Comparison of ENCODE assay signal across 43 cellular contexts in the genomic region with DNA sequence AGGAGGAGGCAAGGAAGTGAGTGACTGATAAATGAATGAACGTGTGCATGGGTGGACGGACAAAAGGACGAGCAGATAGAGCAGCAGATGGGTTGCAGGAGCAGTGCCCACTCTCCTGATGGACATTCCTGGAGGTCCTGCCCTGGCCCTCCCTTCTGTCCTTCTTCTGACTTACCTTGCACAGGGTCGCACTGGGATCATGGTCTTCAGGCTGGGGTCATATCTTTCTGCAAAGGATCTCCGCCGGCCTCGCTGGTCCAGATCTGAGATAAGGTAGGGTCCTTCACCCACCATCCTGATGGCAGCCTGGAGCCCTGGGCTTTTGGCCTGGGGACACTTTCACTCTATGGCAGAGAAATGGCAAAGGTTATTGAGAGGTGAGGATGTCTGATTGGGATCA. TPM values are rescaled to one million over a fixed set of nuclear protein-coding genes. Genes with fewer than 3 reads are reported as not detected.
"Had no signal": no experiment of that assay in that cellular context is flagged by ENCODE, and none has a peak within 500 bp of the region (broad histone marks: within the 10 kb centered on the region; RNA-seq: fewer than 3 reads in every experiment).

No MANE protein-coding gene starts in this region.

- FAIRE-seq: astrocyte, bronchial epithelial cell had no signal

- ATAC-seq: activated naive CD4-positive, alpha-beta T cell treated with anti-CD3 and anti-CD28 coated beads, Interleukin-2, amount 50 U/mL, for 72 hours; activated naive CD8-positive, alpha-beta T cell treated with anti-CD3 and anti-CD28 coated beads, Interleukin-2, amount 50 U/mL, for 24 hours; activated T-cell treated with anti-CD3 and anti-CD28 coated beads, Interleukin-2, amount 50 U/mL, for 4 hours; activated T-cell treated with anti-CD3 and anti-CD28 coated beads, Interleukin-2, amount 50 U/mL, for 72 hours; activated T-helper 17 cell treated with anti-CD3 and anti-CD28 coated beads, Interleukin-2, amount 50 U/mL, for 72 hours; body of pancreas had no signal

- DNase-seq: activated effector memory CD4-positive, alpha-beta T cell treated with anti-CD3 and anti-CD28 coated beads, Interleukin-2, amount 50 U/mL, for 16 hours; activated effector memory CD4-positive, alpha-beta T cell treated with Interleukin-2 at 50 U/mL for 16 hours; activated gamma-delta T cell; activated gamma-delta T cell treated with Interleukin-2 at 50 U/mL for 16 hours; activated naive CD4-positive, alpha-beta T cell; activated naive CD4-positive, alpha-beta T cell treated with anti-CD3 and anti-CD28 coated beads for 36 hours; activated naive CD4-positive, alpha-beta T cell treated with anti-CD3 and anti-CD28 coated beads, Interleukin-2, amount 10 ng/mL, durations not matched to agents 7 days and 5 days; activated naive CD4-positive, alpha-beta T cell treated with anti-CD3 and anti-CD28 coated beads, Interleukin-2, amount 50 U/mL, for 16 hours; activated naive CD4-positive, alpha-beta T cell treated with Interleukin-2 at 50 U/mL for 16 hours; activated naive CD8-positive, alpha-beta T cell treated with anti-CD3 and anti-CD28 coated beads for 36 hours; activated naive CD8-positive, alpha-beta T cell treated with anti-CD3 and anti-CD28 coated beads, Interleukin-2, amount 10 ng/mL, durations not matched to agents 7 days and 5 days; activated naive CD8-positive, alpha-beta T cell treated with anti-CD3 and anti-CD28 coated beads, Interleukin-2, amount 50 U/mL, for 24 hours; activated T-cell treated with anti-CD3 and anti-CD28 coated beads for 4 hours; activated T-cell treated with anti-CD3 and anti-CD28 coated beads, Interleukin-2, amount 50 U/mL, for 1 hour; activated T-cell treated with anti-CD3 and anti-CD28 coated beads, Interleukin-2, amount 50 U/mL, for 24 hours; activated T-cell treated with anti-CD3 and anti-CD28 coated beads, Interleukin-2, amount 50 U/mL, for 4 hours; activated T-cell treated with anti-CD3 and anti-CD28 coated beads, Interleukin-2, amount 50 U/mL, for 48 hours; activated T-cell treated with anti-CD3 and anti-CD28 coated beads, Interleukin-2, amount 50 U/mL, for 72 hours; adrenal gland; amniotic stem cell; amygdala; anterior cingulate cortex; aorta; body of pancreas; brain microvascular endothelial cell; caudate nucleus; central memory CD4-positive, alpha-beta T cell; cerebellar nuclear complex had no signal

- H3K9me3 ChIP-seq: ascending aorta, body of pancreas had no signal

- H3K9me3 Mint-ChIP-seq: activated naive CD4-positive, alpha-beta T cell treated with anti-CD3 and anti-CD28 coated beads, Interleukin-2, amount 10 ng/mL, durations not matched to agents 7 days and 5 days; activated naive CD8-positive, alpha-beta T cell treated with anti-CD3 and anti-CD28 coated beads, Interleukin-2, amount 50 U/mL, for 24 hours; activated T-helper 1 cell treated with anti-CD3 and anti-CD28 coated beads, Interleukin-12 subunit alpha, Interleukin-12 subunit beta, Interleukin-2, Interleukin-4 antibody, amounts not matched to agents 30 ng/mL and 10 ng/mL and 1 ng/mL, durations not matched to agents 14 hours and 24 hours and 36 hours; activated T-helper 17 cell treated with anti-CD3 and anti-CD28 coated beads, Interleukin-2, amount 50 U/mL, for 72 hours; central memory CD8-positive, alpha-beta T cell had no signal

- H3K27me3 ChIP-seq: adrenal gland, ascending aorta, body of pancreas, brain microvascular endothelial cell, breast epithelium, cardiac muscle cell had no signal

- H3K27ac ChIP-seq: adrenal gland, ascending aorta, body of pancreas, brain microvascular endothelial cell, breast epithelium, cardiac muscle cell had no signal

- H3K36me3 Mint-ChIP-seq: activated naive CD4-positive, alpha-beta T cell treated with anti-CD3 and anti-CD28 coated beads, Interleukin-2, amount 10 ng/mL, durations not matched to agents 7 days and 5 days; activated naive CD4-positive, alpha-beta T cell treated with anti-CD3 and anti-CD28 coated beads, Interleukin-2, amount 50 U/mL, for 72 hours; activated naive CD8-positive, alpha-beta T cell; activated naive CD8-positive, alpha-beta T cell treated with anti-CD3 and anti-CD28 coated beads, Interleukin-2, amount 10 ng/mL, durations not matched to agents 7 days and 5 days; brain had no signal

- H3K27ac Mint-ChIP-seq: activated naive CD4-positive, alpha-beta T cell treated with anti-CD3 and anti-CD28 coated beads for 36 hours; activated naive CD4-positive, alpha-beta T cell treated with anti-CD3 and anti-CD28 coated beads, Interleukin-2, amount 10 ng/mL, durations not matched to agents 7 days and 5 days; activated naive CD4-positive, alpha-beta T cell treated with anti-CD3 and anti-CD28 coated beads, Interleukin-2, amount 50 U/mL, for 24 hours; activated naive CD4-positive, alpha-beta T cell treated with anti-CD3 and anti-CD28 coated beads, Interleukin-2, amount 50 U/mL, for 72 hours; activated naive CD8-positive, alpha-beta T cell; activated naive CD8-positive, alpha-beta T cell treated with anti-CD3 and anti-CD28 coated beads for 36 hours; activated naive CD8-positive, alpha-beta T cell treated with anti-CD3 and anti-CD28 coated beads, Interleukin-2, amount 10 ng/mL, durations not matched to agents 7 days and 5 days; activated naive CD8-positive, alpha-beta T cell treated with anti-CD3 and anti-CD28 coated beads, Interleukin-2, amount 50 U/mL, for 24 hours; activated T-cell treated with anti-CD3 and anti-CD28 coated beads, Interleukin-2, amount 50 U/mL, for 24 hours; activated T-cell treated with anti-CD3 and anti-CD28 coated beads, Interleukin-2, amount 50 U/mL, for 72 hours; activated T-helper 1 cell treated with anti-CD3 and anti-CD28 coated beads, Interleukin-12 subunit alpha, Interleukin-12 subunit beta, Interleukin-2, Interleukin-4 antibody, amounts not matched to agents 30 ng/mL and 10 ng/mL and 1 ng/mL, durations not matched to agents 14 hours and 24 hours and 36 hours; activated T-helper 17 cell treated with anti-CD3 and anti-CD28 coated beads, Interleukin-2, amount 50 U/mL, for 72 hours; activated T-helper 2 cell treated with anti-CD3 and anti-CD28 coated beads, Interferon-gamma antibody, Interleukin-2, Interleukin-4, amounts not matched to agents 10 μg/mL and 5 μg/mL and 100 μg/mL, durations not matched to agents 14 hours and 24 hours and 36 hours; brain had no signal

- H3K4me1 ChIP-seq: adrenal gland, ascending aorta, body of pancreas, breast epithelium had no signal

- H3K36me3 ChIP-seq: adrenal gland, ascending aorta, brain microvascular endothelial cell, breast epithelium, cardiac muscle cell had no signal

- H3K4me3 ChIP-seq: adrenal gland, ascending aorta, body of pancreas, breast epithelium, cardiac muscle cell had no signal

- H3K4me3 Mint-ChIP-seq: activated naive CD4-positive, alpha-beta T cell treated with anti-CD3 and anti-CD28 coated beads for 36 hours; activated naive CD4-positive, alpha-beta T cell treated with anti-CD3 and anti-CD28 coated beads, Interleukin-2, amount 10 ng/mL, durations not matched to agents 7 days and 5 days; activated naive CD4-positive, alpha-beta T cell treated with anti-CD3 and anti-CD28 coated beads, Interleukin-2, amount 50 U/mL, for 24 hours; activated naive CD8-positive, alpha-beta T cell; activated naive CD8-positive, alpha-beta T cell treated with anti-CD3 and anti-CD28 coated beads for 36 hours; activated naive CD8-positive, alpha-beta T cell treated with anti-CD3 and anti-CD28 coated beads, Interleukin-2, amount 10 ng/mL, durations not matched to agents 7 days and 5 days; activated naive CD8-positive, alpha-beta T cell treated with anti-CD3 and anti-CD28 coated beads, Interleukin-2, amount 50 U/mL, for 24 hours; activated T-cell treated with anti-CD3 and anti-CD28 coated beads, Interleukin-2, amount 50 U/mL, for 24 hours; activated T-cell treated with anti-CD3 and anti-CD28 coated beads, Interleukin-2, amount 50 U/mL, for 4 hours; activated T-cell treated with anti-CD3 and anti-CD28 coated beads, Interleukin-2, amount 50 U/mL, for 72 hours; activated T-helper 1 cell treated with anti-CD3 and anti-CD28 coated beads, Interleukin-12 subunit alpha, Interleukin-12 subunit beta, Interleukin-2, Interleukin-4 antibody, amounts not matched to agents 30 ng/mL and 10 ng/mL and 1 ng/mL, durations not matched to agents 14 hours and 24 hours and 36 hours; activated T-helper 17 cell treated with anti-CD3 and anti-CD28 coated beads, Interleukin-2, amount 50 U/mL, for 72 hours; brain; central memory CD8-positive, alpha-beta T cell had no signal

- H3K4me1 Mint-ChIP-seq: activated naive CD4-positive, alpha-beta T cell treated with anti-CD3 and anti-CD28 coated beads, Interleukin-2, amount 10 ng/mL, durations not matched to agents 7 days and 5 days; activated naive CD4-positive, alpha-beta T cell treated with anti-CD3 and anti-CD28 coated beads, Interleukin-2, amount 50 U/mL, for 24 hours; activated naive CD8-positive, alpha-beta T cell treated with anti-CD3 and anti-CD28 coated beads for 36 hours; activated naive CD8-positive, alpha-beta T cell treated with anti-CD3 and anti-CD28 coated beads, Interleukin-2, amount 10 ng/mL, durations not matched to agents 7 days and 5 days; activated naive CD8-positive, alpha-beta T cell treated with anti-CD3 and anti-CD28 coated beads, Interleukin-2, amount 50 U/mL, for 24 hours; activated T-helper 17 cell treated with anti-CD3 and anti-CD28 coated beads, Interleukin-2, amount 50 U/mL, for 72 hours; central memory CD8-positive, alpha-beta T cell had no signal

RNA-seq across cellular contexts. Expression of a gene that starts 9.7 kb away (rescaled TPM):
- total RNA-seq: activated naive CD4-positive, alpha-beta T cell treated with anti-CD3 and anti-CD28 coated beads for 36 hours; activated naive CD4-positive, alpha-beta T cell treated with anti-CD3 and anti-CD28 coated beads, Interleukin-2, amount 50 U/mL, for 72 hours; activated naive CD8-positive, alpha-beta T cell treated with anti-CD3 and anti-CD28 coated beads for 36 hours; activated naive CD8-positive, alpha-beta T cell treated with anti-CD3 and anti-CD28 coated beads, Interleukin-2, amount 10 ng/mL, durations not matched to agents 7 days and 5 days; activated T-cell treated with anti-CD3 and anti-CD28 coated beads, Interleukin-2, amount 50 U/mL, for 4 hours; activated T-cell treated with anti-CD3 and anti-CD28 coated beads, Interleukin-2, amount 50 U/mL, for 72 hours; activated T-helper 1 cell treated with anti-CD3 and anti-CD28 coated beads, Interleukin-12 subunit alpha, Interleukin-12 subunit beta, Interleukin-2, Interleukin-4 antibody, amounts not matched to agents 30 ng/mL and 10 ng/mL and 1 ng/mL, durations not matched to agents 14 hours and 24 hours and 36 hours; activated T-helper 17 cell treated with anti-CD3 and anti-CD28 coated beads, Interleukin-2, amount 50 U/mL, for 72 hours; activated T-helper 2 cell treated with anti-CD3 and anti-CD28 coated beads, Interferon-gamma antibody, Interleukin-2, Interleukin-4, amounts not matched to agents 10 μg/mL and 5 μg/mL and 100 μg/mL, durations not matched to agents 14 hours and 24 hours and 36 hours; adrenal gland; aorta; ascending aorta; astrocyte; body of pancreas; bronchial epithelial cell; cardiac muscle cell; cardiac septum had no signal
- polyA plus RNA-seq: adipose tissue, adrenal gland, cardiac muscle cell had no signal
